ENCODE assay signal across 34 cellular contexts in the genomic region with DNA sequence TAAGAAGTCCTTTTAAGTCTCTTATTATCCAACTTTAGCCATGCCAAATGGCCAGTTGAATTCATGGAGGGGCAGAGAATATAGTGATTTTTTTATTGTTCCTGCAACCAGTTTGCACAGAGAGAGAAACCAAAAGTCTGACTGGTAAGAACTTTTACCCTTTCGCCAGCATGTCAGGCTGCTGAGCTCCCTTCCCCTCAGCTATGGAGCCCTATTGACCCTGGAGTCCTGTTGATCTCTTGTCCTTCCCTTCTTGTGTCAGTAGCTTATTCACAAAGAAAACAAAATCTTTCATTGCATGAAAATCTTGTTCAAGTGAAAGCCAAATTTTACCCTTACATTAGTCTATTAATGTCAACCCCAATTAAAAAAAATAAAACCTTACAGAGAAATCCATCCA. TPM values are rescaled to one million over a fixed set of nuclear protein-coding genes. Genes with fewer than 3 reads are reported as not detected.
"Had no signal": no experiment of that assay in that cellular context is flagged by ENCODE, and none has a peak within 500 bp of the region (broad histone marks: within the 10 kb centered on the region; RNA-seq: fewer than 3 reads in every experiment).

No MANE protein-coding gene starts in this region.

- H3K36me3 Mint-ChIP-seq: activated naive CD4-positive, alpha-beta T cell treated with anti-CD3 and anti-CD28 coated beads, Interleukin-2, amount 50 U/mL, for 24 hours had no signal

- H3K27ac Mint-ChIP-seq: activated B cell treated with CpG ODN at 0.5 μM for 24 hours; activated CD8-positive, alpha-beta memory T cell treated with anti-CD3 and anti-CD28 coated beads, Interleukin-2, amount 10 ng/mL, durations not matched to agents 7 days and 5 days; activated CD8-positive, alpha-beta T cell treated with anti-CD3 and anti-CD28 coated beads for 36 hours; activated naive CD4-positive, alpha-beta T cell treated with anti-CD3 and anti-CD28 coated beads for 36 hours; activated naive CD4-positive, alpha-beta T cell treated with anti-CD3 and anti-CD28 coated beads, Interleukin-2, amount 50 U/mL, for 24 hours; activated naive CD8-positive, alpha-beta T cell treated with anti-CD3 and anti-CD28 coated beads for 36 hours; activated naive CD8-positive, alpha-beta T cell treated with anti-CD3 and anti-CD28 coated beads, Interleukin-2, amount 50 U/mL, for 24 hours; activated T-helper 1 cell treated with anti-CD3 and anti-CD28 coated beads, Interleukin-12 subunit alpha, Interleukin-12 subunit beta, Interleukin-2, Interleukin-4 antibody, amounts not matched to agents 30 ng/mL and 10 ng/mL and 1 ng/mL, durations not matched to agents 14 hours and 24 hours and 36 hours; activated T-helper 2 cell treated with anti-CD3 and anti-CD28 coated beads, Interferon-gamma antibody, Interleukin-2, Interleukin-4, amounts not matched to agents 10 μg/mL and 5 μg/mL and 100 μg/mL, durations not matched to agents 14 hours and 24 hours and 36 hours; T-cell; T-helper 1 cell treated with Interleukin-12 subunit alpha and Interleukin-12 subunit beta and Interleukin-4 antibody, amounts not matched to agents 30 μg/mL and 1 μg/mL, for 36 hours; T-helper 2 cell treated with Interferon-gamma antibody and Interleukin-4, amounts not matched to agents 5 μg/mL and 100 μg/mL, for 36 hours had no signal

- DNase-seq: activated B cell treated with CpG ODN at 0.5 μM for 24 hours; activated CD4-positive, alpha-beta T cell treated with anti-CD3 and anti-CD28 coated beads for 48 hours; activated CD4-positive, alpha-beta T cell treated with anti-CD3 and anti-CD28 coated beads, Interleukin-2, amount 50 U/mL, for 1 hour; activated CD4-positive, alpha-beta T cell treated with anti-CD3 and anti-CD28 coated beads, Interleukin-2, amount 50 U/mL, for 48 hours; activated CD8-positive, alpha-beta memory T cell treated with anti-CD3 and anti-CD28 coated beads, Interleukin-2, amount 10 ng/mL, durations not matched to agents 7 days and 5 days; activated CD8-positive, alpha-beta memory T cell treated with anti-CD3 and anti-CD28 coated beads, Interleukin-2, amount 50 U/mL, for 4 hours; activated CD8-positive, alpha-beta T cell treated with anti-CD3 and anti-CD28 coated beads for 36 hours; activated effector memory CD4-positive, alpha-beta T cell treated with anti-CD3 and anti-CD28 coated beads, Interleukin-2, amount 50 U/mL, for 16 hours; activated naive CD4-positive, alpha-beta T cell treated with anti-CD3 and anti-CD28 coated beads for 36 hours; activated naive CD8-positive, alpha-beta T cell treated with anti-CD3 and anti-CD28 coated beads for 36 hours; activated naive CD8-positive, alpha-beta T cell treated with anti-CD3 and anti-CD28 coated beads, Interleukin-2, amount 50 U/mL, for 24 hours; activated T-cell treated with anti-CD3 and anti-CD28 coated beads, Interleukin-2, amount 50 U/mL, for 1 hour; activated T-cell treated with anti-CD3 and anti-CD28 coated beads, Interleukin-2, amount 50 U/mL, for 48 hours; adrenal gland; amygdala; aorta; body of pancreas; caudate nucleus; colonic mucosa; effector CD8-positive, alpha-beta T cell; gastrocnemius medialis; heart right ventricle; T-cell; T1000; WERI-Rb-1 had no signal

- H3K9me3 Mint-ChIP-seq: activated CD8-positive, alpha-beta T cell treated with anti-CD3 and anti-CD28 coated beads for 36 hours; activated naive CD4-positive, alpha-beta T cell treated with anti-CD3 and anti-CD28 coated beads for 36 hours; activated naive CD4-positive, alpha-beta T cell treated with anti-CD3 and anti-CD28 coated beads, Interleukin-2, amount 50 U/mL, for 24 hours; activated naive CD8-positive, alpha-beta T cell treated with anti-CD3 and anti-CD28 coated beads for 36 hours; activated naive CD8-positive, alpha-beta T cell treated with anti-CD3 and anti-CD28 coated beads, Interleukin-2, amount 50 U/mL, for 24 hours; activated T-helper 2 cell treated with anti-CD3 and anti-CD28 coated beads, Interferon-gamma antibody, Interleukin-2, Interleukin-4, amounts not matched to agents 10 μg/mL and 5 μg/mL and 100 μg/mL, durations not matched to agents 14 hours and 24 hours and 36 hours; T-cell; T-helper 1 cell treated with Interleukin-12 subunit alpha and Interleukin-12 subunit beta and Interleukin-4 antibody, amounts not matched to agents 30 μg/mL and 1 μg/mL, for 36 hours; T-helper 2 cell treated with Interferon-gamma antibody and Interleukin-4, amounts not matched to agents 5 μg/mL and 100 μg/mL, for 36 hours had no signal

- H3K36me3 ChIP-seq: adrenal gland, colonic mucosa, WERI-Rb-1 had no signal

- H3K27me3 Mint-ChIP-seq: activated B cell treated with CpG ODN at 0.5 μM for 24 hours; activated CD8-positive, alpha-beta memory T cell treated with anti-CD3 and anti-CD28 coated beads, Interleukin-2, amount 10 ng/mL, durations not matched to agents 7 days and 5 days; activated CD8-positive, alpha-beta T cell treated with anti-CD3 and anti-CD28 coated beads for 36 hours; activated naive CD4-positive, alpha-beta T cell treated with anti-CD3 and anti-CD28 coated beads, Interleukin-2, amount 50 U/mL, for 24 hours; activated naive CD8-positive, alpha-beta T cell treated with anti-CD3 and anti-CD28 coated beads for 36 hours; activated naive CD8-positive, alpha-beta T cell treated with anti-CD3 and anti-CD28 coated beads, Interleukin-2, amount 50 U/mL, for 24 hours; T-cell had no signal

- H3K9me3 ChIP-seq: adrenal gland, colonic mucosa, gastrocnemius medialis had no signal

- H3K4me1 Mint-ChIP-seq: activated B cell treated with CpG ODN at 0.5 μM for 24 hours; activated CD8-positive, alpha-beta memory T cell treated with anti-CD3 and anti-CD28 coated beads, Interleukin-2, amount 10 ng/mL, durations not matched to agents 7 days and 5 days; activated naive CD4-positive, alpha-beta T cell treated with anti-CD3 and anti-CD28 coated beads, Interleukin-2, amount 50 U/mL, for 24 hours; activated naive CD8-positive, alpha-beta T cell treated with anti-CD3 and anti-CD28 coated beads for 36 hours; activated naive CD8-positive, alpha-beta T cell treated with anti-CD3 and anti-CD28 coated beads, Interleukin-2, amount 50 U/mL, for 24 hours; T-cell had no signal

- H3K4me1 ChIP-seq: adrenal gland, colonic mucosa, gastrocnemius medialis, heart right ventricle had no signal

- H3K27ac ChIP-seq: adrenal gland, body of pancreas, colonic mucosa, gastrocnemius medialis, heart right ventricle, WERI-Rb-1 had no signal

- ATAC-seq: activated CD4-positive, CD25-positive, alpha-beta regulatory T cell treated with anti-CD3 and anti-CD28 coated beads, Interleukin-2, amount 50 U/mL, for 24 hours; activated CD8-positive, alpha-beta memory T cell treated with anti-CD3 and anti-CD28 coated beads, Interleukin-2, amount 10 ng/mL, durations not matched to agents 7 days and 5 days; activated CD8-positive, alpha-beta T cell treated with anti-CD3 and anti-CD28 coated beads for 36 hours; activated naive CD8-positive, alpha-beta T cell treated with anti-CD3 and anti-CD28 coated beads, Interleukin-2, amount 50 U/mL, for 24 hours; body of pancreas; esophagus mucosa; gastrocnemius medialis; heart right ventricle; T-cell had no signal

- H3K27me3 ChIP-seq: adrenal gland, body of pancreas, colonic mucosa, gastrocnemius medialis, heart right ventricle had no signal

- H3K4me3 ChIP-seq: adrenal gland, body of pancreas, colonic mucosa, gastrocnemius medialis, heart right ventricle had no signal

- H3K4me3 Mint-ChIP-seq: activated B cell treated with CpG ODN at 0.5 μM for 24 hours; activated CD8-positive, alpha-beta memory T cell treated with anti-CD3 and anti-CD28 coated beads, Interleukin-2, amount 10 ng/mL, durations not matched to agents 7 days and 5 days; activated CD8-positive, alpha-beta T cell treated with anti-CD3 and anti-CD28 coated beads for 36 hours; activated naive CD4-positive, alpha-beta T cell treated with anti-CD3 and anti-CD28 coated beads for 36 hours; activated naive CD4-positive, alpha-beta T cell treated with anti-CD3 and anti-CD28 coated beads, Interleukin-2, amount 50 U/mL, for 24 hours; activated naive CD8-positive, alpha-beta T cell treated with anti-CD3 and anti-CD28 coated beads for 36 hours; activated naive CD8-positive, alpha-beta T cell treated with anti-CD3 and anti-CD28 coated beads, Interleukin-2, amount 50 U/mL, for 24 hours; activated T-helper 1 cell treated with anti-CD3 and anti-CD28 coated beads, Interleukin-12 subunit alpha, Interleukin-12 subunit beta, Interleukin-2, Interleukin-4 antibody, amounts not matched to agents 30 ng/mL and 10 ng/mL and 1 ng/mL, durations not matched to agents 14 hours and 24 hours and 36 hours; T-cell; T-helper 1 cell treated with Interleukin-12 subunit alpha and Interleukin-12 subunit beta and Interleukin-4 antibody, amounts not matched to agents 30 μg/mL and 1 μg/mL, for 36 hours; T-helper 2 cell treated with Interferon-gamma antibody and Interleukin-4, amounts not matched to agents 5 μg/mL and 100 μg/mL, for 36 hours had no signal

RNA-seq across cellular contexts. Expression of a gene that starts 1.5 kb away (rescaled TPM):
- total RNA-seq: activated naive CD4-positive, alpha-beta T cell treated with anti-CD3 and anti-CD28 coated beads for 36 hours; dermis microvascular lymphatic vessel endothelial cell; glomerular endothelial cell had no signal
